In genomic region chr17:8158267-8159031, GRCh38 we compare ENCODE assay signal across 8 cellular contexts. TPM values are rescaled to one million over a fixed set of nuclear protein-coding genes. Genes with fewer than 3 reads are reported as not detected.
DNase-seq lines count a peak whose midpoint lies in the region; ATAC-seq, FAIRE-seq and TF ChIP-seq lines count a peak whose summit lies in the region.

No MANE protein-coding gene starts in this region.

- H3K9me3 ChIP-seq in H1 (ENCODE audit: insufficient read depth in 2 of 2, low read depth in 1 of 2, low read length in 1 of 2): no peaks in the 10 kb centered on the region

- H3K14ac ChIP-seq in H1 (ENCODE audit: insufficient read length): no peak overlapping the region

- peak; percentile 56 to 68 for TF ChIP-seq RAD21 in H1 (IDR thresholded peaks at IDR 0.05 in 1 of 2, conservative IDR thresholded peaks at IDR 0.05 in 1 of 2; ENCODE audit: low read depth in 2 of 2, low read length in 2 of 2)

- H3K56ac ChIP-seq in H1 (replicated peaks; ENCODE audit: insufficient read length, low read depth, low read length): no peak overlapping the region

- peaks cover 19% of the 10 kb centered on the region for H3K36me3 Mint-ChIP-seq in activated CD8-positive, alpha-beta memory T cell treated with anti-CD3 and anti-CD28 coated beads, Interleukin-2, amount 10 ng/mL, durations not matched to agents 7 days and 5 days

- H3K9ac ChIP-seq in H1 (replicated peaks in 1 of 4; ENCODE audit: extremely low read depth in 1 of 4, low read depth in 3 of 4, low read length in 3 of 4): no peak overlapping the region

- H2BK120ac ChIP-seq in H1 (replicated peaks; ENCODE audit: low read depth, low read length): no peak overlapping the region

- H3K4me3 Mint-ChIP-seq in activated CD8-positive, alpha-beta memory T cell treated with anti-CD3 and anti-CD28 coated beads, Interleukin-2, amount 10 ng/mL, durations not matched to agents 7 days and 5 days: peak overlapping the region; percentile 16

- H2BK15ac ChIP-seq in H1 (ENCODE audit: low read length): no peak overlapping the region

- peaks cover 8 to 9% of the 10 kb centered on the region in 2 experiments for H4K20me1 ChIP-seq in H1 (replicated peaks in 1 of 2; ENCODE audit: control insufficient read depth in 1 of 2, insufficient read depth in 2 of 2, low read length in 2 of 2)

- no peak overlapping the region for H4K91ac ChIP-seq in H1 (replicated peaks; ENCODE audit: insufficient read length, low read length)

- H2BK12ac ChIP-seq in H1 (ENCODE audit: low read depth, low read length): no peak overlapping the region

- H4K5ac ChIP-seq in H1 (ENCODE audit: insufficient read length, low read depth, low read length): no peak overlapping the region

- H3K27ac ChIP-seq in C4-2B (peak overlapping the region; percentile 21), H1 (ENCODE audit: low read depth, low read length) (no peak overlapping the region)

- H3K4me2 ChIP-seq in H1 (ENCODE audit: insufficient read depth in 1 of 2, low read depth in 2 of 2, low read length in 2 of 2): peak overlapping the region in 1 of 2 experiments; percentile 41; a peak in 1 of 4 replicates

- H3K4me1 ChIP-seq in H1 (replicated peaks in 1 of 4; ENCODE audit: control insufficient read depth in 3 of 4, insufficient read depth in 4 of 4, low read length in 3 of 4): peaks cover 8 to 36% (median 22%) of the 10 kb centered on the region in 4 experiments

- peak; percentile 78 for DNase-seq in HFF-Myc (ENCODE audit: extremely low read depth, low read depth)
- peak; percentile 81 for DNase-seq in NOMO-1 treated with dmso at 0.1 percent for 144 hours (lab: John Stamatoyannopoulos, UW; ENCODE audit: unreplicated experiment)
- peak; percentile 94 for DNase-seq in activated CD8-positive, alpha-beta memory T cell treated with anti-CD3 and anti-CD28 coated beads, Interleukin-2, amount 10 ng/mL, durations not matched to agents 7 days and 5 days
- DNase-seq in H1 (ENCODE audit: low read depth in 1 of 2, low spot score in 2 of 2): peak in 1 of 2 experiments; percentile 98
- DNase-seq in midbrain (lab: John Stamatoyannopoulos, UW): peak; percentile 92
- DNase-seq in stimulated activated CD8-positive, alpha-beta memory T cell treated with anti-CD3 and anti-CD28 coated beads, Interleukin-15, amount 100 ng/mL, for 48 hours (ENCODE audit: low read depth in 2 of 2): peak; percentile 74 to 76

- no peak overlapping the region for H3K4ac ChIP-seq in H1 (replicated peaks; ENCODE audit: insufficient read length, low read depth, low read length)

- H2BK20ac ChIP-seq in H1 (ENCODE audit: low read length): no peak overlapping the region

- H3K79me2 ChIP-seq in H1 (ENCODE audit: control insufficient read depth in 1 of 2, insufficient read depth in 2 of 2, low read length in 2 of 2): peaks cover 0 to 15% of the 10 kb centered on the region in 2 experiments; a peak in 2 of 4 replicates

- no peaks in the 10 kb centered on the region for H3K27me3 Mint-ChIP-seq in activated CD8-positive, alpha-beta memory T cell treated with anti-CD3 and anti-CD28 coated beads, Interleukin-2, amount 10 ng/mL, durations not matched to agents 7 days and 5 days

- no peak overlapping the region for H2BK5ac ChIP-seq in H1 (ENCODE audit: low read depth, low read length)

- peak; percentile 10 for ATAC-seq in activated CD8-positive, alpha-beta memory T cell treated with anti-CD3 and anti-CD28 coated beads, Interleukin-2, amount 10 ng/mL, durations not matched to agents 7 days and 5 days
- ATAC-seq in HG02763 (IDR thresholded peaks at IDR 0.05; ENCODE audit: unreplicated experiment): no peak

- POLR2A ChIA-PET in H1 (lab: Charles Lee; ENCODE audit: partially characterized antibody): interaction anchor here (0.7 to 15.7 kb wide), 7 partner anchors 9 to 80 kb away, joined by 3 to 289 read pairs (median 8); partner anchors contain the start of genes ALOXE3, HES7 and TMEM107

- no peak overlapping the region for H4K8ac ChIP-seq in H1 (ENCODE audit: extremely low read depth, insufficient read depth, low read length)

- H3K4me1 Mint-ChIP-seq in activated CD8-positive, alpha-beta memory T cell treated with anti-CD3 and anti-CD28 coated beads, Interleukin-2, amount 10 ng/mL, durations not matched to agents 7 days and 5 days: peaks cover 41% of the 10 kb centered on the region

- peak overlapping the region; percentile 85 for H3K27ac Mint-ChIP-seq in activated CD8-positive, alpha-beta memory T cell treated with anti-CD3 and anti-CD28 coated beads, Interleukin-2, amount 10 ng/mL, durations not matched to agents 7 days and 5 days

- CTCF ChIA-PET in activated CD8-positive, alpha-beta memory T cell treated with anti-CD3 and anti-CD28 coated beads, Interleukin-2, amount 10 ng/mL, durations not matched to agents 7 days and 5 days (lab: Charles Lee): interaction anchor here (0.6 to 7.9 kb wide), 18 partner anchors 8 to 147 kb away, joined by 3 to 92 read pairs (median 5); partner anchors contain the start of genes ALOXE3, HES7 and TMEM107
- CTCF ChIA-PET in H1 (lab: Charles Lee; ENCODE audit: partially characterized antibody): interaction anchor here (0.6 to 10.3 kb wide), 24 partner anchors 9 to 285 kb away, joined by 3 to 133 read pairs (median 4); partner anchors contain the start of genes ALOXE3, HES7 and TMEM107

- TF ChIP-seq CTCF in C4-2B (conservative IDR thresholded peaks at IDR 0.05) (peak; percentile 93), HFF-Myc (IDR thresholded peaks at IDR 0.05; ENCODE audit: low read depth, low read length, missing control alignments) (peak; percentile 82), H1 (IDR thresholded peaks at IDR 0.05; ENCODE audit: control extremely low read depth in 1 of 3, insufficient read depth in 1 of 3, low read depth in 1 of 3, low read length in 3 of 3) (peak; percentile 60 to 89 (median 85))

- H3K27me3 ChIP-seq in H1 (replicated peaks in 1 of 4; ENCODE audit: control insufficient read depth in 3 of 4, extremely low read depth in 1 of 4, insufficient read depth in 3 of 4, low read length in 3 of 4): no peaks in the 10 kb centered on the region

- H3K4me3 ChIP-seq in HFF-Myc (replicated peaks; ENCODE audit: low read depth, low read length) (no peak overlapping the region), H1 (ENCODE audit: extremely low read depth in 1 of 4, insufficient read depth in 2 of 4, low read depth in 3 of 4, low read length in 4 of 4) (no peak overlapping the region; a peak in 1 of 8 replicates)

- H3K23ac ChIP-seq in H1 (ENCODE audit: insufficient read length): no peak overlapping the region

- no peak overlapping the region for H2AK5ac ChIP-seq in H1 (ENCODE audit: low read depth, low read length)

- FAIRE-seq in H1 (lab: Jason Lieb, UNC): peak; percentile 90

- TF ChIP-seq EP300 in H1 (IDR thresholded peaks at IDR 0.05; ENCODE audit: borderline replicate concordance in 1 of 2, low read depth in 2 of 2, low read length in 2 of 2): no peak

- WGBS in H1 (ENCODE audit: extremely low coverage in 1 of 2, insufficient coverage in 1 of 2, insufficient read length in 1 of 2, insufficient replicate concordance in 2 of 2, low coverage in 1 of 2, low lambda C conversion rate in 2 of 2, missing lambda C conversion rate in 1 of 2), 2 experiments: 60% methylated on average over 20 of the region's 20 CpGs; no CpG with 5 or more reads in 1 of the 2 experiments

- H2AFZ ChIP-seq in H1 (ENCODE audit: low read length): no peak overlapping the region

- H3K79me1 ChIP-seq in H1 (ENCODE audit: low read depth, low read length): peaks cover 8% of the 10 kb centered on the region

- peaks cover 0 to 10% (median 5%) of the 10 kb centered on the region in 4 experiments; a peak in 6 of 8 replicates for H3K36me3 ChIP-seq in H1 (ENCODE audit: control insufficient read depth in 2 of 4, insufficient read depth in 4 of 4, low read length in 3 of 4)

- TF ChIP-seq POLR2A in H1 (IDR thresholded peaks at IDR 0.05; ENCODE audit: control extremely low read depth in 1 of 2, low read depth in 2 of 2, low read length in 2 of 2): no peak

- H3K9me3 Mint-ChIP-seq in activated CD8-positive, alpha-beta memory T cell treated with anti-CD3 and anti-CD28 coated beads, Interleukin-2, amount 10 ng/mL, durations not matched to agents 7 days and 5 days (ENCODE audit: low read depth): no peaks in the 10 kb centered on the region

- no peak overlapping the region for H3K18ac ChIP-seq in H1 (ENCODE audit: extremely low read depth, low read length)

- peaks cover 23% of the 10 kb centered on the region for H3K23me2 ChIP-seq in H1 (ENCODE audit: low read depth, low read length)

RNA-seq across cellular contexts. Expression of gene VAMP2, which starts 4.3 kb away (rescaled TPM):
- 10 to 100 TPM; 47.6 to 68.9 TPM for total RNA-seq in activated CD8-positive, alpha-beta memory T cell treated with anti-CD3 and anti-CD28 coated beads, Interleukin-2, amount 10 ng/mL, durations not matched to agents 7 days and 5 days
- 19.0 and 20.5 TPM in 2 replicates for total RNA-seq in H1 (2021; fragmentation: NEBNext Ultra II Directional; extraction: Animal tissue kit (Norgen Biotek cat#: 25700))
- polyA plus RNA-seq in H1 (2011; rRNA removed): 19.3 and 25.2 TPM in 2 replicates
- 20.4 TPM for polyA plus RNA-seq in H1 (2011; cell fraction: cytosol; rRNA removed)
- 33.7 TPM for polyA plus RNA-seq in H1 (2011; cell fraction: nucleus; rRNA removed)
- 26.5 to 28.0 TPM (median 26.9 TPM) in 4 replicates for polyA plus RNA-seq in H1 (2012, experiment 1 of 2)
- 28.6 TPM for polyA plus RNA-seq in H1 (2012, experiment 2 of 2)
- polyA plus RNA-seq in H1 (2013, experiment 1 of 2): 27.3 TPM
- polyA plus RNA-seq in H1 (2013, experiment 2 of 2): 25.2 TPM
- polyA minus RNA-seq in H1 (2011; rRNA and poly(A)+ RNA removed): 5.5 and 6.8 TPM in 2 replicates
- 5.7 TPM for polyA minus RNA-seq in H1 (2011; cell fraction: cytosol; rRNA and poly(A)+ RNA removed)
- polyA minus RNA-seq in H1 (2011; cell fraction: nucleus; rRNA and poly(A)+ RNA removed): 16.5 TPM

RNA-seq across cellular contexts. Expression of gene PER1, which starts 6.2 kb away (rescaled TPM):
- 10 to 100 TPM; 47.3 to 56.4 TPM for total RNA-seq in activated CD8-positive, alpha-beta memory T cell treated with anti-CD3 and anti-CD28 coated beads, Interleukin-2, amount 10 ng/mL, durations not matched to agents 7 days and 5 days
- total RNA-seq in H1 (2021; fragmentation: NEBNext Ultra II Directional; extraction: Animal tissue kit (Norgen Biotek cat#: 25700)): 38.0 and 39.9 TPM in 2 replicates
- 9.6 and 17.3 TPM in 2 replicates for polyA plus RNA-seq in H1 (2011; rRNA removed)
- 5.5 TPM for polyA plus RNA-seq in H1 (2011; cell fraction: cytosol; rRNA removed)
- polyA plus RNA-seq in H1 (2011; cell fraction: nucleus; rRNA removed): 50.0 TPM
- polyA plus RNA-seq in H1 (2012, experiment 1 of 2): 17.3 to 26.6 TPM (median 24.0 TPM) in 4 replicates
- 19.6 TPM for polyA plus RNA-seq in H1 (2012, experiment 2 of 2)
- 14.4 TPM for polyA plus RNA-seq in H1 (2013, experiment 1 of 2)
- polyA plus RNA-seq in H1 (2013, experiment 2 of 2): 14.0 TPM
- 17.2 and 17.7 TPM in 2 replicates for polyA minus RNA-seq in H1 (2011; rRNA and poly(A)+ RNA removed)
- 17.4 TPM for polyA minus RNA-seq in H1 (2011; cell fraction: cytosol; rRNA and poly(A)+ RNA removed)
- polyA minus RNA-seq in H1 (2011; cell fraction: nucleus; rRNA and poly(A)+ RNA removed): 26.4 TPM

RNA-seq across cellular contexts. Expression of gene TMEM107, which starts 17.7 kb away (rescaled TPM):
- total RNA-seq in activated CD8-positive, alpha-beta memory T cell treated with anti-CD3 and anti-CD28 coated beads, Interleukin-2, amount 10 ng/mL, durations not matched to agents 7 days and 5 days: 10 to 100 TPM; 29.9 to 61.0 TPM
- 17.3 and 17.9 TPM in 2 replicates for total RNA-seq in H1 (2021; fragmentation: NEBNext Ultra II Directional; extraction: Animal tissue kit (Norgen Biotek cat#: 25700))
- polyA plus RNA-seq in H1 (2011; rRNA removed): 21.4 and 21.5 TPM in 2 replicates
- 16.0 TPM for polyA plus RNA-seq in H1 (2011; cell fraction: cytosol; rRNA removed)
- polyA plus RNA-seq in H1 (2011; cell fraction: nucleus; rRNA removed): 16.9 TPM
- 8.9 to 12.0 TPM (median 9.6 TPM) in 4 replicates for polyA plus RNA-seq in H1 (2012, experiment 1 of 2)
- 8.0 TPM for polyA plus RNA-seq in H1 (2012, experiment 2 of 2)
- polyA plus RNA-seq in H1 (2013, experiment 1 of 2): 9.6 TPM
- 10.3 TPM for polyA plus RNA-seq in H1 (2013, experiment 2 of 2)
- 37.4 and 44.0 TPM in 2 replicates for polyA minus RNA-seq in H1 (2011; rRNA and poly(A)+ RNA removed)
- 34.1 TPM for polyA minus RNA-seq in H1 (2011; cell fraction: cytosol; rRNA and poly(A)+ RNA removed)
- 181 TPM for polyA minus RNA-seq in H1 (2011; cell fraction: nucleus; rRNA and poly(A)+ RNA removed)

RNA-seq across cellular contexts. Expression of gene BORCS6, which starts 31.5 kb away (rescaled TPM):
- 10 to 100 TPM; 14.9 to 16.8 TPM for total RNA-seq in activated CD8-positive, alpha-beta memory T cell treated with anti-CD3 and anti-CD28 coated beads, Interleukin-2, amount 10 ng/mL, durations not matched to agents 7 days and 5 days
- total RNA-seq in H1 (2021; fragmentation: NEBNext Ultra II Directional; extraction: Animal tissue kit (Norgen Biotek cat#: 25700)): 3.6 and 4.6 TPM in 2 replicates
- polyA plus RNA-seq in H1 (2011; rRNA removed): 3.3 and 3.8 TPM in 2 replicates
- polyA plus RNA-seq in H1 (2011; cell fraction: cytosol; rRNA removed): 3.7 TPM
- 2.7 TPM for polyA plus RNA-seq in H1 (2011; cell fraction: nucleus; rRNA removed)
- polyA plus RNA-seq in H1 (2012, experiment 1 of 2): 2.3 to 3.4 TPM (median 2.8 TPM) in 4 replicates
- 3.8 TPM for polyA plus RNA-seq in H1 (2012, experiment 2 of 2)
- polyA plus RNA-seq in H1 (2013, experiment 1 of 2): 2.2 TPM
- polyA plus RNA-seq in H1 (2013, experiment 2 of 2): 2.2 TPM
- polyA minus RNA-seq in H1 (2011; rRNA and poly(A)+ RNA removed): 1.3 and 1.9 TPM in 2 replicates
- 3.7 TPM for polyA minus RNA-seq in H1 (2011; cell fraction: cytosol; rRNA and poly(A)+ RNA removed)
- polyA minus RNA-seq in H1 (2011; cell fraction: nucleus; rRNA and poly(A)+ RNA removed): 2.2 TPM

RNA-seq across cellular contexts. Expression of gene HES7, which starts 34.5 kb away (rescaled TPM):
- 1 to 10 TPM; 1.2 TPM for total RNA-seq in activated CD8-positive, alpha-beta memory T cell treated with anti-CD3 and anti-CD28 coated beads, Interleukin-2, amount 10 ng/mL, durations not matched to agents 7 days and 5 days
- 0.32 and 0.69 TPM in 2 replicates for total RNA-seq in H1 (2021; fragmentation: NEBNext Ultra II Directional; extraction: Animal tissue kit (Norgen Biotek cat#: 25700))
- 0.20 and 0.55 TPM in 2 replicates for polyA plus RNA-seq in H1 (2011; rRNA removed)
- polyA plus RNA-seq in H1 (2011; cell fraction: cytosol; rRNA removed): 0.30 TPM
- 1.2 TPM for polyA plus RNA-seq in H1 (2011; cell fraction: nucleus; rRNA removed)
- 0.23 to 0.66 TPM (median 0.48 TPM) in 4 replicates for polyA plus RNA-seq in H1 (2012, experiment 1 of 2)
- 0.22 TPM for polyA plus RNA-seq in H1 (2012, experiment 2 of 2)
- 0.41 TPM for polyA plus RNA-seq in H1 (2013, experiment 1 of 2)
- polyA plus RNA-seq in H1 (2013, experiment 2 of 2): 0.15 TPM
- polyA minus RNA-seq in H1 (2011; rRNA and poly(A)+ RNA removed): 0.09 TPM in 1 of 2 replicates, not detected in the other
- polyA minus RNA-seq in H1 (2011; cell fraction: cytosol; rRNA and poly(A)+ RNA removed): not detected
- polyA minus RNA-seq in H1 (2011; cell fraction: nucleus; rRNA and poly(A)+ RNA removed): not detected
